In the genomic region with DNA sequence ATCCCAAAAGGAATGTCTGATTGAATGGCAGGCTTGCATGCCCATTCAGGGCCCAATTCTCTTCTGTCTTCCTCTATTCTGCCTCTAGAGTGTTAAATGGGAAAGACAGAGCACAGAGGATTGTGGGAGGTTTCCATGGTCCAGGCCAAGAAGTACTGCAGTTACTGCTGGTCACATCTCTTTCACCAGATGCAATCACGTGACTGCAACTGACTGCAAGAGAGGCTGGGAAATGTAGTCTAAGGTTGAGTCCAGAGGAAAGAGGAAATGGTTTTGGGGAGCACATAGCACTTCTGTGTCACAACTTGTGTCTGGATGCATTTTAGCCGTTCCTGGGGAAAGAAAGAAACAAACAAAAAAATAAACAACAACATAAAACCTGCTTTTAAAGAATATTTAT, we compare ENCODE assay signal across 17 cellular contexts.
DNase-seq lines count a peak whose midpoint lies in the region; ATAC-seq and TF ChIP-seq lines count a peak whose summit lies in the region.
"Had no signal": no experiment of that assay in that cellular context is flagged by ENCODE, and none has a peak within 500 bp of the region (broad histone marks: within the 10 kb centered on the region; RNA-seq: fewer than 3 reads in every experiment).

No MANE protein-coding gene starts in this region.

- H3K27me3 ChIP-seq in H7 (ENCODE audit: control insufficient read depth, insufficient read depth, low read length): no peaks in the 10 kb centered on the region
- H3K27me3 ChIP-seq: cardiac muscle cell, gastroesophageal sphincter had no signal

- no TSS peak for BruUV-seq in MCF 10A (replicated peaks; lab: Mats Ljungman, UMichigan)

- no peak overlapping the region for H3K4me3 Mint-ChIP-seq in MCF 10A (ENCODE audit: unreplicated experiment)
- H3K4me3 Mint-ChIP-seq: activated naive CD8-positive, alpha-beta T cell treated with anti-CD3 and anti-CD28 coated beads, Interleukin-2, amount 10 ng/mL, durations not matched to agents 7 days and 5 days had no signal

- H3K4me3 ChIP-seq in H7 (ENCODE audit: insufficient read depth, low read depth, low read length) (no peak overlapping the region), choroid plexus epithelial cell (ENCODE audit: low read depth, low read length) (no peak overlapping the region)
- H3K4me3 ChIP-seq: cardiac muscle cell, gastroesophageal sphincter, skin epidermis had no signal

- POLR2A ChIA-PET in MCF 10A (lab: Yijun Ruan, JAX): no interaction called here

- no peaks in the 10 kb centered on the region for H3K36me3 ChIP-seq in H7 (replicated peaks; ENCODE audit: control insufficient read depth, insufficient read depth, low read length)
- H3K36me3 ChIP-seq: cardiac muscle cell, gastroesophageal sphincter had no signal

- no peaks in the 10 kb centered on the region for H3K4me1 Mint-ChIP-seq in MCF 10A (ENCODE audit: insufficient read depth, unreplicated experiment)
- H3K4me1 Mint-ChIP-seq: activated naive CD8-positive, alpha-beta T cell treated with anti-CD3 and anti-CD28 coated beads, Interleukin-2, amount 10 ng/mL, durations not matched to agents 7 days and 5 days had no signal

- intact Hi-C loops in MCF 10A (cut with micrococcal nuclease): no loop called here

- no peaks in the 10 kb centered on the region for H3K36me3 Mint-ChIP-seq in MCF 10A (ENCODE audit: insufficient read depth, unreplicated experiment)
- H3K36me3 Mint-ChIP-seq: activated naive CD8-positive, alpha-beta T cell treated with anti-CD3 and anti-CD28 coated beads, Interleukin-2, amount 10 ng/mL, durations not matched to agents 7 days and 5 days had no signal

- CTCF ChIA-PET in MCF 10A (lab: Yijun Ruan, JAX): no interaction called here

- DNase-seq in A172 (ENCODE audit: low spot score) (peak; percentile 4), H7 (peak; percentile 10), NOMO-1 treated with dmso at 0.1 percent for 144 hours (lab: John Stamatoyannopoulos, UW; ENCODE audit: unreplicated experiment) (peak; percentile 44), choroid plexus epithelial cell (ENCODE audit: low read depth) (peak; percentile 42), NCI-H748 (lab: John Stamatoyannopoulos, UW; ENCODE audit: unreplicated experiment) (no peak), COLO829 (ENCODE audit: low spot score) (no peak), MCF 10A (ENCODE audit: unreplicated experiment) (no peak)
- DNase-seq: activated CD4-positive, alpha-beta T cell treated with anti-CD3 and anti-CD28 coated beads for 1 hour; activated naive CD8-positive, alpha-beta T cell treated with anti-CD3 and anti-CD28 coated beads, Interleukin-2, amount 10 ng/mL, durations not matched to agents 7 days and 5 days; Calu3; NCI-H1092; NCI-H2171 treated with DMSO at 0.1 percent for 48 hours; stimulated activated naive CD8-positive, alpha-beta T cell treated with anti-CD3 and anti-CD28 coated beads, Interleukin-15, Interleukin-2, amounts not matched to agents 100 U/mL and 50 U/mL, for 24 hours had no signal

- no peak for ATAC-seq in HG03108 (IDR thresholded peaks at IDR 0.05; ENCODE audit: unreplicated experiment)
- ATAC-seq: gastroesophageal sphincter; stimulated activated naive CD8-positive, alpha-beta T cell treated with anti-CD3 and anti-CD28 coated beads, Interleukin-15, Interleukin-2, amounts not matched to agents 100 U/mL and 50 U/mL, for 24 hours had no signal

- H3K27ac Mint-ChIP-seq in MCF 10A (ENCODE audit: low read depth, unreplicated experiment): no peak overlapping the region
- H3K27ac Mint-ChIP-seq: activated naive CD8-positive, alpha-beta T cell treated with anti-CD3 and anti-CD28 coated beads, Interleukin-2, amount 10 ng/mL, durations not matched to agents 7 days and 5 days had no signal

- no peaks in the 10 kb centered on the region for H3K9me3 Mint-ChIP-seq in MCF 10A (ENCODE audit: unreplicated experiment)
- H3K9me3 Mint-ChIP-seq: activated naive CD8-positive, alpha-beta T cell treated with anti-CD3 and anti-CD28 coated beads, Interleukin-2, amount 10 ng/mL, durations not matched to agents 7 days and 5 days had no signal

- TF ChIP-seq CTCF in choroid plexus epithelial cell (conservative IDR thresholded peaks at IDR 0.05; ENCODE audit: low read depth, low read length) (no peak), MCF 10A (IDR thresholded peaks at IDR 0.05; ENCODE audit: unreplicated experiment) (no peak)

- peaks cover 14% of the 10 kb centered on the region for H3K27me3 Mint-ChIP-seq in MCF 10A (ENCODE audit: insufficient read depth, unreplicated experiment)
- H3K27me3 Mint-ChIP-seq: activated naive CD8-positive, alpha-beta T cell treated with anti-CD3 and anti-CD28 coated beads, Interleukin-2, amount 10 ng/mL, durations not matched to agents 7 days and 5 days had no signal

Comparison
In these comparisons a context has a peak if more than half of its experiments do, and no peak if none do; other contexts are left out.
1. DNase-seq: peak in A172 (single experiment), H7 (single experiment), NOMO-1 treated with dmso at 0.1 percent for 144 hours (single experiment) and choroid plexus epithelial cell (single experiment); none in NCI-H748 (single experiment), COLO829 (single experiment) and MCF 10A (single experiment).